ENCODE assay signal across 8 cellular contexts in genomic region chr12:121894633-121895032, GRCh38. TPM values are rescaled to one million over a fixed set of nuclear protein-coding genes. Genes with fewer than 3 reads are reported as not detected.
DNase-seq lines count a peak whose midpoint lies in the region; ATAC-seq and TF ChIP-seq lines count a peak whose summit lies in the region.

No MANE protein-coding gene starts in this region.

- H3K4me3 Mint-ChIP-seq in naive thymus-derived CD8-positive, alpha-beta T cell = no peak overlapping the region
- H3K4me3 Mint-ChIP-seq in stimulated activated naive B cell treated with anti-CD40 and anti-IgM and Interleukin-4, amounts not matched to agents 10 μg/mL and 1 μg/mL and 100 μg/mL, for 72 hours = no peak overlapping the region

- H3K36me3 ChIP-seq in DND-41 (ENCODE audit: insufficient read depth, low read length) (peaks cover 54% of the 10 kb centered on the region), brain microvascular endothelial cell (replicated peaks) (peaks cover 49% of the 10 kb centered on the region), ascending aorta (peaks cover 39 to 40% of the 10 kb centered on the region in 2 donors)

- peaks cover 45% of the 10 kb centered on the region for H3K79me2 ChIP-seq in DND-41 (ENCODE audit: insufficient read depth, low read length)

- peak overlapping the region in 7 of 10 donors; percentile 54 to 91 (median 80) for H3K27ac Mint-ChIP-seq in naive thymus-derived CD8-positive, alpha-beta T cell
- H3K27ac Mint-ChIP-seq in stimulated activated naive B cell treated with anti-CD40 and anti-IgM and Interleukin-4, amounts not matched to agents 10 μg/mL and 1 μg/mL and 100 μg/mL, for 72 hours = no peak overlapping the region

- H3K27me3 ChIP-seq in DND-41 (ENCODE audit: insufficient read depth, low read length, poor library complexity) = no peaks in the 10 kb centered on the region
- H3K27me3 ChIP-seq in brain microvascular endothelial cell (replicated peaks) = no peaks in the 10 kb centered on the region
- H3K27me3 ChIP-seq in ascending aorta = no peaks in the 10 kb centered on the region

- POLR2A ChIA-PET in naive thymus-derived CD8-positive, alpha-beta T cell (lab: Charles Lee) = interaction anchor here (1.2 kb wide), 1 partner anchor 23 kb away, joined by 4 read pairs; no protein-coding TSS in a partner anchor

- no peak overlapping the region for H3K4me2 ChIP-seq in DND-41 (ENCODE audit: insufficient read depth, low read length)

- peaks cover 0 to 62% (median 11%) of the 10 kb centered on the region in 3 donors for H3K36me3 Mint-ChIP-seq in naive thymus-derived CD8-positive, alpha-beta T cell
- H3K36me3 Mint-ChIP-seq in stimulated activated naive B cell treated with anti-CD40 and anti-IgM and Interleukin-4, amounts not matched to agents 10 μg/mL and 1 μg/mL and 100 μg/mL, for 72 hours = peaks cover 19 to 21% of the 10 kb centered on the region in 2 donors

- no peak for DNase-seq in DND-41
- DNase-seq in LHCN-M2 (ENCODE audit: low read depth) = peak; percentile 32
- peak; percentile 27 for DNase-seq in brain microvascular endothelial cell
- peak in 2 of 10 donors; percentile 17 to 30 for DNase-seq in naive thymus-derived CD8-positive, alpha-beta T cell
- no peak for DNase-seq in stimulated activated naive B cell treated with anti-CD40 and anti-IgM and Interleukin-4, amounts not matched to agents 10 μg/mL and 1 μg/mL and 100 μg/mL, for 72 hours
- DNase-seq in ascending aorta (ENCODE audit: low spot score in 2 of 2) = no peak

- no peaks in the 10 kb centered on the region for H3K27me3 Mint-ChIP-seq in naive thymus-derived CD8-positive, alpha-beta T cell
- no peaks in the 10 kb centered on the region for H3K27me3 Mint-ChIP-seq in stimulated activated naive B cell treated with anti-CD40 and anti-IgM and Interleukin-4, amounts not matched to agents 10 μg/mL and 1 μg/mL and 100 μg/mL, for 72 hours

- no peak overlapping the region for H3K4me3 ChIP-seq in DND-41 (ENCODE audit: low read depth in 1 of 2, low read length in 2 of 2)
- no peak overlapping the region for H3K4me3 ChIP-seq in brain microvascular endothelial cell (ENCODE audit: low read depth, low read length)
- H3K4me3 ChIP-seq in ascending aorta = no peak overlapping the region

- no peaks in the 10 kb centered on the region for H3K9me3 ChIP-seq in DND-41 (ENCODE audit: insufficient read depth, low read length, severe bottlenecking)
- H3K9me3 ChIP-seq in ascending aorta = no peaks in the 10 kb centered on the region

- ATAC-seq in DND-41 (ENCODE audit: insufficient read depth, low read depth) = peak; percentile 61; the same call in 2 of the 3 replicates
- peak; percentile 50 to 64 for ATAC-seq in naive thymus-derived CD8-positive, alpha-beta T cell
- no peak for ATAC-seq in activated CD4-positive, CD25-positive, alpha-beta regulatory T cell treated with anti-CD3 and anti-CD28 coated beads, Interleukin-2, amount 50 U/mL, for 24 hours
- ATAC-seq in stimulated activated naive B cell treated with anti-CD40 and anti-IgM and Interleukin-4, amounts not matched to agents 10 μg/mL and 1 μg/mL and 100 μg/mL, for 72 hours (replicated peaks) = no peak
- ATAC-seq in GM21619 (IDR thresholded peaks at IDR 0.05; ENCODE audit: unreplicated experiment) = no peak

- H2AFZ ChIP-seq in DND-41 (ENCODE audit: low read depth, low read length) = no peak overlapping the region

- peak; percentile 48 for TF ChIP-seq CTCF in DND-41 (IDR thresholded peaks at IDR 0.05; ENCODE audit: borderline replicate concordance, extremely low read depth, low read length, poor library complexity, severe bottlenecking)
- TF ChIP-seq CTCF in brain microvascular endothelial cell (IDR thresholded peaks at IDR 0.05; ENCODE audit: low read depth, low read length, missing control alignments) = peak; percentile 56
- TF ChIP-seq CTCF in ascending aorta (IDR thresholded peaks at IDR 0.05) = peak in 1 of 3 experiments; percentile 13

- H4K20me1 ChIP-seq in DND-41 (ENCODE audit: insufficient read depth, low read length) = peaks cover 13% of the 10 kb centered on the region; the same call in 1 of the 2 replicates

- intact Hi-C loops in ascending aorta (cut with DNase I) = no loop called here

- H3K27ac ChIP-seq in DND-41 (ENCODE audit: low read length) = no peak overlapping the region
- H3K27ac ChIP-seq in brain microvascular endothelial cell = peak overlapping the region; percentile 18
- H3K27ac ChIP-seq in ascending aorta = peak overlapping the region in 1 of 2 donors; percentile 29

- no peaks in the 10 kb centered on the region for H3K9me3 Mint-ChIP-seq in naive thymus-derived CD8-positive, alpha-beta T cell
- H3K9me3 Mint-ChIP-seq in stimulated activated naive B cell treated with anti-CD40 and anti-IgM and Interleukin-4, amounts not matched to agents 10 μg/mL and 1 μg/mL and 100 μg/mL, for 72 hours = no peaks in the 10 kb centered on the region

- no peak overlapping the region for H3K9ac ChIP-seq in DND-41 (ENCODE audit: low read depth, low read length)

- H3K4me1 ChIP-seq in DND-41 (ENCODE audit: insufficient read depth, low read length) = peaks cover 25% of the 10 kb centered on the region
- H3K4me1 ChIP-seq in ascending aorta = peaks cover 4 to 18% of the 10 kb centered on the region in 2 donors

- peaks cover 20 to 44% (median 31%) of the 10 kb centered on the region in 4 donors for H3K4me1 Mint-ChIP-seq in naive thymus-derived CD8-positive, alpha-beta T cell
- peaks cover 12 to 20% of the 10 kb centered on the region in 2 donors for H3K4me1 Mint-ChIP-seq in stimulated activated naive B cell treated with anti-CD40 and anti-IgM and Interleukin-4, amounts not matched to agents 10 μg/mL and 1 μg/mL and 100 μg/mL, for 72 hours

- in situ Hi-C loops in brain microvascular endothelial cell (cut with HindIII; ENCODE audit: low pct_ligation_motif_present, low sequenced_read_pairs) = no loop called here

RNA-seq across cellular contexts. Expression of gene PSMD9, which starts 6.0 kb away (rescaled TPM):
- total RNA-seq in LHCN-M2 (2014; rRNA removed) = 110 and 118 TPM in 2 replicates
- polyA plus RNA-seq in LHCN-M2 (2012) = 124 TPM
- 10 to 100 TPM; 35.1 to 41.4 TPM for total RNA-seq in naive thymus-derived CD8-positive, alpha-beta T cell
- polyA plus RNA-seq in naive thymus-derived CD8-positive, alpha-beta T cell = 10 to 100 TPM; 88.4 to 90.5 (median 89.4) TPM
- total RNA-seq in ascending aorta = 49.8 TPM

RNA-seq across cellular contexts. Expression of gene CFAP251, which starts 23.8 kb away (rescaled TPM):
- total RNA-seq in LHCN-M2 (2014; rRNA removed) = 2.1 and 2.2 TPM in 2 replicates
- 4.3 TPM for polyA plus RNA-seq in LHCN-M2 (2012)
- total RNA-seq in naive thymus-derived CD8-positive, alpha-beta T cell = under 1 TPM; 0.49 to 0.82 TPM
- under 1 TPM in 2 of 3 donors, not detected in 1; 0.03 to 0.06 TPM for polyA plus RNA-seq in naive thymus-derived CD8-positive, alpha-beta T cell
- 0.75 TPM for total RNA-seq in ascending aorta

RNA-seq across cellular contexts. Expression of gene HPD, which starts 36.0 kb away (rescaled TPM):
- total RNA-seq in LHCN-M2 (2014; rRNA removed) = 0.26 and 0.75 TPM in 2 replicates
- polyA plus RNA-seq in LHCN-M2 (2012) = 0.63 TPM
- not detected for total RNA-seq in naive thymus-derived CD8-positive, alpha-beta T cell
- not detected for polyA plus RNA-seq in naive thymus-derived CD8-positive, alpha-beta T cell
- 0.96 TPM for total RNA-seq in ascending aorta

Comparison
In these comparisons a context has a peak if more than half of its experiments do, and no peak if none do; other contexts are left out.
1. ATAC-seq: peak in DND-41 (single experiment) and naive thymus-derived CD8-positive, alpha-beta T cell (2 of 2); none in activated CD4-positive, CD25-positive, alpha-beta regulatory T cell treated with anti-CD3 and anti-CD28 coated beads, Interleukin-2, amount 50 U/mL, for 24 hours (0 of 2), stimulated activated naive B cell treated with anti-CD40 and anti-IgM and Interleukin-4, amounts not matched to agents 10 μg/mL and 1 μg/mL and 100 μg/mL, for 72 hours (0 of 2) and GM21619 (single experiment).
2. DNase-seq: peak in LHCN-M2 (single experiment) and brain microvascular endothelial cell (single experiment); none in DND-41 (single experiment), stimulated activated naive B cell treated with anti-CD40 and anti-IgM and Interleukin-4, amounts not matched to agents 10 μg/mL and 1 μg/mL and 100 μg/mL, for 72 hours (single experiment) and ascending aorta (0 of 2).